Comparison of ENCODE assay signal across 17 cellular contexts in genomic region chr1:15151377-15151806, GRCh38. TPM values are rescaled to one million over a fixed set of nuclear protein-coding genes. Genes with fewer than 3 reads are reported as not detected.
DNase-seq lines count a peak whose midpoint lies in the region; ATAC-seq, FAIRE-seq and TF ChIP-seq lines count a peak whose summit lies in the region.
"Had no signal": no experiment of that assay in that cellular context is flagged by ENCODE, and none has a peak within 500 bp of the region (broad histone marks: within the 10 kb centered on the region; RNA-seq: fewer than 3 reads in every experiment).

No MANE protein-coding gene starts in this region.

- POLR2A ChIA-PET in H1 (lab: Charles Lee; ENCODE audit: partially characterized antibody), result interaction anchor here (0.8 to 1.2 kb wide), 2 partner anchors 94 to 122 kb away, joined by 3 read pairs; no protein-coding TSS in a partner anchor

- in situ Hi-C loops in G401 (cut with HindIII; ENCODE audit: low sequenced_read_pairs), result no loop called here

- no peak overlapping the region for H3K14ac ChIP-seq in H1 (ENCODE audit: insufficient read length)

- no peak overlapping the region for H2BK20ac ChIP-seq in H1 (ENCODE audit: low read length)

- no peaks in the 10 kb centered on the region; the same call in 1 of the 2 replicates for H3K79me1 ChIP-seq in H1 (ENCODE audit: low read depth, low read length)

- TF ChIP-seq POLR2A in H1 (IDR thresholded peaks at IDR 0.05; ENCODE audit: control extremely low read depth in 1 of 2, low read depth in 2 of 2, low read length in 2 of 2), result no peak

- H3K56ac ChIP-seq in H1 (replicated peaks; ENCODE audit: insufficient read length, low read depth, low read length), result no peak overlapping the region

- peaks cover 0 to 9% (median 4%) of the 10 kb centered on the region in 4 experiments; a peak in 5 of 7 replicates for H3K4me1 ChIP-seq in H1 (replicated peaks in 1 of 4; ENCODE audit: control insufficient read depth in 3 of 4, insufficient read depth in 4 of 4, low read length in 3 of 4)

- H3K4me3 ChIP-seq in H1 (ENCODE audit: extremely low read depth in 1 of 4, insufficient read depth in 2 of 4, low read depth in 3 of 4, low read length in 4 of 4), result no peak overlapping the region
- H3K4me3 ChIP-seq: adrenal gland, tibial nerve had no signal

- H3K27me3 Mint-ChIP-seq in neural crest cell (ENCODE audit: low read depth), result peaks cover 64% of the 10 kb centered on the region
- peaks cover 75% of the 10 kb centered on the region for H3K27me3 Mint-ChIP-seq in activated CD8-positive, alpha-beta memory T cell treated with anti-CD3 and anti-CD28 coated beads, Interleukin-2, amount 10 ng/mL, durations not matched to agents 7 days and 5 days

- H2BK5ac ChIP-seq in H1 (ENCODE audit: low read depth, low read length), result no peak overlapping the region

- no peak overlapping the region for H3K27ac Mint-ChIP-seq in neural crest cell (ENCODE audit: unreplicated experiment)
- no peak overlapping the region for H3K27ac Mint-ChIP-seq in activated CD8-positive, alpha-beta memory T cell treated with anti-CD3 and anti-CD28 coated beads, Interleukin-2, amount 10 ng/mL, durations not matched to agents 7 days and 5 days
- H3K27ac Mint-ChIP-seq: activated CD8-positive, alpha-beta T cell treated with anti-CD3 and anti-CD28 coated beads for 36 hours; activated T-helper 1 cell treated with anti-CD3 and anti-CD28 coated beads, Interleukin-12 subunit alpha, Interleukin-12 subunit beta, Interleukin-2, Interleukin-4 antibody, amounts not matched to agents 30 ng/mL and 10 ng/mL and 1 ng/mL, durations not matched to agents 14 hours and 24 hours and 36 hours; nephron progenitor cell had no signal

- no peak overlapping the region for H4K91ac ChIP-seq in H1 (replicated peaks; ENCODE audit: insufficient read length, low read length)

- H2BK15ac ChIP-seq in H1 (ENCODE audit: low read length), result peak overlapping the region; percentile 77; the same call in 1 of the 2 replicates

- peak overlapping the region; percentile 62 for H3K4me3 Mint-ChIP-seq in neural crest cell
- no peak overlapping the region for H3K4me3 Mint-ChIP-seq in activated CD8-positive, alpha-beta memory T cell treated with anti-CD3 and anti-CD28 coated beads, Interleukin-2, amount 10 ng/mL, durations not matched to agents 7 days and 5 days
- H3K4me3 Mint-ChIP-seq: activated CD8-positive, alpha-beta T cell treated with anti-CD3 and anti-CD28 coated beads for 36 hours; activated T-helper 1 cell treated with anti-CD3 and anti-CD28 coated beads, Interleukin-12 subunit alpha, Interleukin-12 subunit beta, Interleukin-2, Interleukin-4 antibody, amounts not matched to agents 30 ng/mL and 10 ng/mL and 1 ng/mL, durations not matched to agents 14 hours and 24 hours and 36 hours had no signal

- H2BK12ac ChIP-seq in H1 (ENCODE audit: low read depth, low read length), result no peak overlapping the region

- no peak overlapping the region for H2AK5ac ChIP-seq in H1 (ENCODE audit: low read depth, low read length)

- no peak overlapping the region for H2BK120ac ChIP-seq in H1 (replicated peaks; ENCODE audit: low read depth, low read length)

- no peak overlapping the region for H3K9ac ChIP-seq in H1 (replicated peaks in 1 of 4; ENCODE audit: extremely low read depth in 1 of 4, low read depth in 3 of 4, low read length in 3 of 4)

- no peak overlapping the region for H3K27ac ChIP-seq in H1 (ENCODE audit: low read depth, low read length)
- H3K27ac ChIP-seq: tibial nerve had no signal

- DNase-seq in G401 (ENCODE audit: low spot score) (peak; percentile 53), NCI-H82 (lab: John Stamatoyannopoulos, UW) (peak; percentile 94), H1 (ENCODE audit: low read depth in 1 of 2, low spot score in 2 of 2) (no peak), neural crest cell (ENCODE audit: low read depth, low spot score) (no peak), cerebellar nuclear complex (lab: John Stamatoyannopoulos, UW) (no peak), kidney tubule cell (ENCODE audit: low spot score) (no peak)
- no peak for DNase-seq in activated CD8-positive, alpha-beta memory T cell treated with anti-CD3 and anti-CD28 coated beads, Interleukin-2, amount 10 ng/mL, durations not matched to agents 7 days and 5 days
- DNase-seq: activated CD8-positive, alpha-beta T cell treated with anti-CD3 and anti-CD28 coated beads for 36 hours; AML-193; DMS 273 treated with DMSO at 0.1 percent for 48 hours; nephron progenitor cell; right cardiac atrium; stimulated activated CD4-positive, alpha-beta T cell treated with anti-CD3 and anti-CD28 coated beads, Interleukin-4, amount 100 ng/mL, for 1 hour had no signal

- no peaks in the 10 kb centered on the region for H3K9me3 Mint-ChIP-seq in neural crest cell
- no peaks in the 10 kb centered on the region for H3K9me3 Mint-ChIP-seq in activated CD8-positive, alpha-beta memory T cell treated with anti-CD3 and anti-CD28 coated beads, Interleukin-2, amount 10 ng/mL, durations not matched to agents 7 days and 5 days (ENCODE audit: low read depth)
- H3K9me3 Mint-ChIP-seq: activated CD8-positive, alpha-beta T cell treated with anti-CD3 and anti-CD28 coated beads for 36 hours; activated T-helper 1 cell treated with anti-CD3 and anti-CD28 coated beads, Interleukin-12 subunit alpha, Interleukin-12 subunit beta, Interleukin-2, Interleukin-4 antibody, amounts not matched to agents 30 ng/mL and 10 ng/mL and 1 ng/mL, durations not matched to agents 14 hours and 24 hours and 36 hours had no signal

- H4K8ac ChIP-seq in H1 (ENCODE audit: extremely low read depth, insufficient read depth, low read length), result no peak overlapping the region

- no peak for ATAC-seq in activated CD8-positive, alpha-beta memory T cell treated with anti-CD3 and anti-CD28 coated beads, Interleukin-2, amount 10 ng/mL, durations not matched to agents 7 days and 5 days
- no peak for ATAC-seq in HG03565 (IDR thresholded peaks at IDR 0.05; ENCODE audit: unreplicated experiment)
- ATAC-seq: activated CD8-positive, alpha-beta T cell treated with anti-CD3 and anti-CD28 coated beads for 36 hours had no signal

- peaks cover 11% of the 10 kb centered on the region in 2 experiments for H4K20me1 ChIP-seq in H1 (replicated peaks in 1 of 2; ENCODE audit: control insufficient read depth in 1 of 2, insufficient read depth in 2 of 2, low read length in 2 of 2)

- H3K23ac ChIP-seq in H1 (ENCODE audit: insufficient read length), result no peak overlapping the region

- TF ChIP-seq RAD21 in H1 (IDR thresholded peaks at IDR 0.05 in 1 of 2, conservative IDR thresholded peaks at IDR 0.05 in 1 of 2; ENCODE audit: low read depth in 2 of 2, low read length in 2 of 2), result no peak

- 77% methylated on average over 5 of the region's 5 CpGs; no CpG with 5 or more reads in 1 of the 2 experiments for WGBS in H1 (ENCODE audit: extremely low coverage in 1 of 2, insufficient coverage in 1 of 2, insufficient read length in 1 of 2, insufficient replicate concordance in 2 of 2, low coverage in 1 of 2, low lambda C conversion rate in 2 of 2, missing lambda C conversion rate in 1 of 2), 2 experiments

- H3K18ac ChIP-seq in H1 (ENCODE audit: extremely low read depth, low read length), result no peak overlapping the region

- no peak overlapping the region; a peak in 1 of 4 replicates for H3K4me2 ChIP-seq in H1 (ENCODE audit: insufficient read depth in 1 of 2, low read depth in 2 of 2, low read length in 2 of 2)

- H3K9me3 ChIP-seq in H1 (ENCODE audit: insufficient read depth in 2 of 2, low read depth in 1 of 2, low read length in 1 of 2), result no peaks in the 10 kb centered on the region
- H3K9me3 ChIP-seq: adrenal gland, tibial nerve had no signal

- peaks cover 0 to 6% of the 10 kb centered on the region in 2 experiments; a peak in 2 of 4 replicates for H3K79me2 ChIP-seq in H1 (ENCODE audit: control insufficient read depth in 1 of 2, insufficient read depth in 2 of 2, low read length in 2 of 2)

- no peak overlapping the region for H3K4ac ChIP-seq in H1 (replicated peaks; ENCODE audit: insufficient read length, low read depth, low read length)

- no peaks in the 10 kb centered on the region for H3K36me3 Mint-ChIP-seq in neural crest cell (ENCODE audit: low read depth)
- no peaks in the 10 kb centered on the region for H3K36me3 Mint-ChIP-seq in activated CD8-positive, alpha-beta memory T cell treated with anti-CD3 and anti-CD28 coated beads, Interleukin-2, amount 10 ng/mL, durations not matched to agents 7 days and 5 days

- no peak for FAIRE-seq in H1 (lab: Jason Lieb, UNC)

- H3K4me1 Mint-ChIP-seq in neural crest cell, result peaks cover 35% of the 10 kb centered on the region
- peaks cover 13% of the 10 kb centered on the region for H3K4me1 Mint-ChIP-seq in activated CD8-positive, alpha-beta memory T cell treated with anti-CD3 and anti-CD28 coated beads, Interleukin-2, amount 10 ng/mL, durations not matched to agents 7 days and 5 days

- TF ChIP-seq EP300 in H1 (IDR thresholded peaks at IDR 0.05; ENCODE audit: borderline replicate concordance in 1 of 2, low read depth in 2 of 2, low read length in 2 of 2), result no peak

- H4K5ac ChIP-seq in H1 (ENCODE audit: insufficient read length, low read depth, low read length), result no peak overlapping the region

- no peak for TF ChIP-seq CTCF in H1 (IDR thresholded peaks at IDR 0.05; ENCODE audit: control extremely low read depth in 1 of 3, insufficient read depth in 1 of 3, low read depth in 1 of 3, low read length in 3 of 3)
- no peak for TF ChIP-seq CTCF in neural crest cell (conservative IDR thresholded peaks at IDR 0.05)

- no peak overlapping the region for H2AFZ ChIP-seq in H1 (ENCODE audit: low read length)

- H3K23me2 ChIP-seq in H1 (ENCODE audit: low read depth, low read length), result peaks cover 14% of the 10 kb centered on the region; the same call in 1 of the 2 replicates

- no peaks in the 10 kb centered on the region for H3K36me3 ChIP-seq in H1 (ENCODE audit: control insufficient read depth in 2 of 4, insufficient read depth in 4 of 4, low read length in 3 of 4)
- H3K36me3 ChIP-seq: adrenal gland, tibial nerve had no signal

- H3K27me3 ChIP-seq in H1 (replicated peaks in 1 of 4; ENCODE audit: control insufficient read depth in 3 of 4, extremely low read depth in 1 of 4, insufficient read depth in 3 of 4, low read length in 3 of 4), result peaks cover 0 to 23% (median 10%) of the 10 kb centered on the region in 4 experiments; a peak in 6 of 7 replicates
- H3K27me3 ChIP-seq: adrenal gland had no signal

- CTCF ChIA-PET in H1 (lab: Charles Lee; ENCODE audit: partially characterized antibody), result interaction anchor here (0.6 to 6.6 kb wide), 28 partner anchors 9 to 400 kb away, joined by 3 to 83 read pairs (median 6); partner anchors contain the start of gene FHAD1
- CTCF ChIA-PET in activated CD8-positive, alpha-beta memory T cell treated with anti-CD3 and anti-CD28 coated beads, Interleukin-2, amount 10 ng/mL, durations not matched to agents 7 days and 5 days (lab: Charles Lee), result interaction anchor here (0.6 to 3.1 kb wide), 5 partner anchors 9 to 664 kb away, joined by 3 to 8 read pairs (median 3); no protein-coding TSS in a partner anchor

RNA-seq across cellular contexts. Expression of gene TMEM51, which starts 2.2 kb away (rescaled TPM):
- 25.0 and 25.2 TPM in 2 replicates for total RNA-seq in G401 (2014; rRNA removed; shearing (Covaris generic))
- total RNA-seq in H1 (2021; fragmentation: NEBNext Ultra II Directional; extraction: Animal tissue kit (Norgen Biotek cat#: 25700)), result 9.1 and 9.9 TPM in 2 replicates
- 10.7 and 12.6 TPM in 2 replicates for polyA plus RNA-seq in H1 (2011; rRNA removed)
- polyA plus RNA-seq in H1 (2011; cell fraction: cytosol; rRNA removed), result 11.5 TPM
- polyA plus RNA-seq in H1 (2011; cell fraction: nucleus; rRNA removed), result 7.3 TPM
- 7.8 to 12.5 TPM (median 10.2 TPM) in 4 replicates for polyA plus RNA-seq in H1 (2012, experiment 1 of 2)
- polyA plus RNA-seq in H1 (2012, experiment 2 of 2), result 11.6 TPM
- polyA plus RNA-seq in H1 (2013, experiment 1 of 2), result 10.4 TPM
- 13.1 TPM for polyA plus RNA-seq in H1 (2013, experiment 2 of 2)
- 3.4 and 3.9 TPM in 2 replicates for polyA minus RNA-seq in H1 (2011; rRNA and poly(A)+ RNA removed)
- 8.4 TPM for polyA minus RNA-seq in H1 (2011; cell fraction: cytosol; rRNA and poly(A)+ RNA removed)
- 4.8 TPM for polyA minus RNA-seq in H1 (2011; cell fraction: nucleus; rRNA and poly(A)+ RNA removed)
- total RNA-seq in neural crest cell, result 6.6 and 6.7 TPM in 2 replicates
- total RNA-seq in activated CD8-positive, alpha-beta memory T cell treated with anti-CD3 and anti-CD28 coated beads, Interleukin-2, amount 10 ng/mL, durations not matched to agents 7 days and 5 days, result not detected
- total RNA-seq: activated CD8-positive, alpha-beta T cell treated with anti-CD3 and anti-CD28 coated beads for 36 hours had no signal

Comparison
In these comparisons a context has a peak if more than half of its experiments do, and no peak if none do; other contexts are left out.
1. DNase-seq: peak in G401 (single experiment) and NCI-H82 (single experiment); none in H1 (0 of 2), neural crest cell (single experiment), activated CD8-positive, alpha-beta memory T cell treated with anti-CD3 and anti-CD28 coated beads, Interleukin-2, amount 10 ng/mL, durations not matched to agents 7 days and 5 days (single experiment), cerebellar nuclear complex (0 of 2) and kidney tubule cell (single experiment).